Comparison of ENCODE assay signal across 7 cellular contexts in genomic region chrX:3712080-3712869, GRCh38. TPM values are rescaled to one million over a fixed set of nuclear protein-coding genes. Genes with fewer than 3 reads are reported as not detected.
A peak's percentile ranks its signal among the peaks of the same experiment; 100 is the strongest.
DNase-seq lines count a peak whose midpoint lies in the region; ATAC-seq, FAIRE-seq and TF ChIP-seq lines count a peak whose summit lies in the region.

No MANE protein-coding gene starts in this region.

- peaks cover 0 to 5% (median 1%) of the 10 kb centered on the region in 4 experiments; a peak in 2 of 7 replicates for H3K4me1 ChIP-seq in H1 (replicated peaks in 1 of 4; ENCODE audit: control insufficient read depth in 3 of 4, insufficient read depth in 4 of 4, low read length in 3 of 4)
- peaks cover 7 to 20% of the 10 kb centered on the region in 2 donors for H3K4me1 ChIP-seq in naive thymus-derived CD4-positive, alpha-beta T cell (ENCODE audit: control insufficient read depth in 2 of 2, insufficient read depth in 2 of 2, low read length in 2 of 2)

- no peak overlapping the region for H2AK5ac ChIP-seq in H1 (ENCODE audit: low read depth, low read length)

- H2BK120ac ChIP-seq in H1 (replicated peaks; ENCODE audit: low read depth, low read length) = no peak overlapping the region

- H3K4me2 ChIP-seq in SU-DHL-6 (ENCODE audit: low read depth, low read length, poor library complexity, severe bottlenecking) = peak overlapping the region; percentile 87
- peak overlapping the region; percentile 69 to 94 for H3K4me2 ChIP-seq in H1 (ENCODE audit: insufficient read depth in 1 of 2, low read depth in 2 of 2, low read length in 2 of 2)

- H3K36me3 ChIP-seq in SU-DHL-6 (ENCODE audit: low read length) (no peaks in the 10 kb centered on the region), H1 (ENCODE audit: control insufficient read depth in 2 of 4, insufficient read depth in 4 of 4, low read length in 3 of 4) (no peaks in the 10 kb centered on the region; a peak in 1 of 8 replicates)
- H3K36me3 ChIP-seq in naive thymus-derived CD4-positive, alpha-beta T cell (ENCODE audit: control insufficient read depth in 2 of 3, insufficient read depth in 3 of 3, low read length in 3 of 3) = no peaks in the 10 kb centered on the region

- H3K23me2 ChIP-seq in H1 (ENCODE audit: low read depth, low read length) = peaks cover 3% of the 10 kb centered on the region; the same call in 1 of the 2 replicates

- H3K4me1 Mint-ChIP-seq in naive thymus-derived CD4-positive, alpha-beta T cell = peaks cover 0 to 55% (median 27%) of the 10 kb centered on the region in 7 donors

- no peak for FAIRE-seq in H1 (lab: Jason Lieb, UNC)
- FAIRE-seq in RCC 7860 (lab: Jason Lieb, UNC) = no peak

- H3K27ac ChIP-seq in SU-DHL-6 (ENCODE audit: low read depth, low read length) = peak overlapping the region; percentile 56; the same call in 1 of the 2 replicates
- no peak overlapping the region for H3K27ac ChIP-seq in H1 (ENCODE audit: low read depth, low read length)
- H3K27ac ChIP-seq in naive thymus-derived CD4-positive, alpha-beta T cell (ENCODE audit: low read depth, low read length) = peak overlapping the region; percentile 71

- H4K5ac ChIP-seq in H1 (ENCODE audit: insufficient read length, low read depth, low read length) = no peak overlapping the region

- H3K36me3 Mint-ChIP-seq in naive thymus-derived CD4-positive, alpha-beta T cell = peaks cover 0 to 11% (median 0%) of the 10 kb centered on the region in 5 donors

- TF ChIP-seq RAD21 in H1 (IDR thresholded peaks at IDR 0.05 in 1 of 2, conservative IDR thresholded peaks at IDR 0.05 in 1 of 2; ENCODE audit: low read depth in 2 of 2, low read length in 2 of 2) = no peak

- no peak overlapping the region for H2BK12ac ChIP-seq in H1 (ENCODE audit: low read depth, low read length)

- CTCF ChIA-PET in H1 (lab: Charles Lee; ENCODE audit: partially characterized antibody) = interaction anchor here (0.6 to 1.2 kb wide), 2 partner anchors 8 to 60 kb away, joined by 3 to 4 read pairs; no protein-coding TSS in a partner anchor
- CTCF ChIA-PET in naive thymus-derived CD4-positive, alpha-beta T cell (lab: Charles Lee) = interaction anchor here (2.1 kb wide), 1 partner anchor 12 kb away, joined by 6 read pairs; no protein-coding TSS in a partner anchor

- no peak overlapping the region for H2BK20ac ChIP-seq in H1 (ENCODE audit: low read length)

- TF ChIP-seq EP300 in H1 (IDR thresholded peaks at IDR 0.05; ENCODE audit: borderline replicate concordance in 1 of 2, low read depth in 2 of 2, low read length in 2 of 2) = no peak

- H3K4me3 ChIP-seq in SU-DHL-6 (ENCODE audit: insufficient read depth, low read length, poor library complexity, severe bottlenecking) (peak overlapping the region; percentile 65), H1 (ENCODE audit: extremely low read depth in 1 of 4, insufficient read depth in 2 of 4, low read depth in 3 of 4, low read length in 4 of 4) (peak overlapping the region; percentile 59 to 81 (median 68))
- peak overlapping the region; percentile 67 for H3K4me3 ChIP-seq in naive thymus-derived CD4-positive, alpha-beta T cell (ENCODE audit: low read length)

- no peak overlapping the region for H2BK5ac ChIP-seq in H1 (ENCODE audit: low read depth, low read length)

- no peaks in the 10 kb centered on the region; the same call in 1 of the 2 replicates for H3K79me1 ChIP-seq in H1 (ENCODE audit: low read depth, low read length)

- H3K4me3 Mint-ChIP-seq in naive thymus-derived CD4-positive, alpha-beta T cell = peak overlapping the region; percentile 91 to 99 (median 96)

- H2AFZ ChIP-seq in SU-DHL-6 (ENCODE audit: low read depth, low read length, severe bottlenecking) (peak overlapping the region; percentile 41), H1 (ENCODE audit: low read length) (no peak overlapping the region)

- no peaks in the 10 kb centered on the region for H3K9me3 Mint-ChIP-seq in naive thymus-derived CD4-positive, alpha-beta T cell

- H3K9me3 ChIP-seq in SU-DHL-6 (ENCODE audit: insufficient read depth, low read length) = no peaks in the 10 kb centered on the region
- no peaks in the 10 kb centered on the region for H3K9me3 ChIP-seq in H1 (ENCODE audit: insufficient read depth in 2 of 2, low read depth in 1 of 2, low read length in 1 of 2)
- H3K9me3 ChIP-seq in naive thymus-derived CD4-positive, alpha-beta T cell (ENCODE audit: control insufficient read depth in 2 of 3, low read length in 3 of 3) = no peaks in the 10 kb centered on the region

- no peak overlapping the region for H3K56ac ChIP-seq in H1 (replicated peaks; ENCODE audit: insufficient read length, low read depth, low read length)

- H3K27me3 ChIP-seq in SU-DHL-6 (ENCODE audit: low read length) (no peaks in the 10 kb centered on the region), H1 (replicated peaks in 1 of 4; ENCODE audit: control insufficient read depth in 3 of 4, extremely low read depth in 1 of 4, insufficient read depth in 3 of 4, low read length in 3 of 4) (peaks cover 0 to 6% (median 0%) of the 10 kb centered on the region in 4 experiments; a peak in 3 of 7 replicates)
- H3K27me3 ChIP-seq in naive thymus-derived CD4-positive, alpha-beta T cell (ENCODE audit: control insufficient read depth in 2 of 2, insufficient read depth in 2 of 2, low read length in 2 of 2) = no peaks in the 10 kb centered on the region

- H3K27me3 Mint-ChIP-seq in naive thymus-derived CD4-positive, alpha-beta T cell = no peaks in the 10 kb centered on the region

- H3K27ac Mint-ChIP-seq in naive thymus-derived CD4-positive, alpha-beta T cell = peak overlapping the region; percentile 79 to 97 (median 92)

- intact Hi-C loops in naive thymus-derived CD4-positive, alpha-beta T cell (cut with micrococcal nuclease) = loop anchor here (2.0 to 10.0 kb wide), 6 partner anchors 13 to 1017 kb away; partner anchors contain the start of gene CD99 (in 1 of the 2)

- WGBS in H1 (ENCODE audit: extremely low coverage in 1 of 2, insufficient coverage in 1 of 2, insufficient read length in 1 of 2, insufficient replicate concordance in 2 of 2, low coverage in 1 of 2, low lambda C conversion rate in 2 of 2, missing lambda C conversion rate in 1 of 2), 2 experiments = 7% methylated on average over 22 of the region's 38 CpGs; no CpG with 5 or more reads in 1 of the 2 experiments

- peak overlapping the region; percentile 72 for H3K9ac ChIP-seq in SU-DHL-6 (ENCODE audit: low read length)
- H3K9ac ChIP-seq in H1 (replicated peaks in 1 of 4; ENCODE audit: extremely low read depth in 1 of 4, low read depth in 3 of 4, low read length in 3 of 4) = peak overlapping the region in 2 of 4 experiments; percentile 34 to 56; a peak in 4 of 7 replicates

- H4K20me1 ChIP-seq in SU-DHL-6 (ENCODE audit: low read depth, low read length) (no peaks in the 10 kb centered on the region), H1 (replicated peaks in 1 of 2; ENCODE audit: control insufficient read depth in 1 of 2, insufficient read depth in 2 of 2, low read length in 2 of 2) (peaks cover 3% of the 10 kb centered on the region in 2 experiments)

- no peak for DNase-seq in H1 (ENCODE audit: low read depth in 1 of 2, low spot score in 2 of 2)
- DNase-seq in naive thymus-derived CD4-positive, alpha-beta T cell = peak in 2 of 9 donors; percentile 20 to 21
- DNase-seq in RCC 7860 (ENCODE audit: low spot score) = no peak
- DNase-seq in NCI-H510A (lab: John Stamatoyannopoulos, UW) = no peak

- H3K79me2 ChIP-seq in SU-DHL-6 (ENCODE audit: insufficient read depth, low read length) (peaks cover 41% of the 10 kb centered on the region), H1 (ENCODE audit: control insufficient read depth in 1 of 2, insufficient read depth in 2 of 2, low read length in 2 of 2) (peaks cover 0 to 41% of the 10 kb centered on the region in 2 experiments; a peak in 2 of 4 replicates)

- TF ChIP-seq CTCF in SU-DHL-6 (IDR thresholded peaks at IDR 0.05; ENCODE audit: insufficient read depth, low read length, poor library complexity, severe bottlenecking) (no peak), H1 (IDR thresholded peaks at IDR 0.05; ENCODE audit: control extremely low read depth in 1 of 3, insufficient read depth in 1 of 3, low read depth in 1 of 3, low read length in 3 of 3) (no peak)

- H3K18ac ChIP-seq in H1 (ENCODE audit: extremely low read depth, low read length) = no peak overlapping the region; the same call in 1 of the 2 replicates

- no peak overlapping the region for H3K23ac ChIP-seq in H1 (ENCODE audit: insufficient read length)

- no peaks in the 10 kb centered on the region for H3F3A ChIP-seq in SU-DHL-6 (ENCODE audit: insufficient read depth)

- POLR2A ChIA-PET in H1 (lab: Charles Lee; ENCODE audit: partially characterized antibody) = interaction anchor here (0.6 kb wide), 1 partner anchor 783 kb away, joined by 3 read pairs; the partner anchor contains the start of gene ARSD
- POLR2A ChIA-PET in naive thymus-derived CD4-positive, alpha-beta T cell (lab: Charles Lee) = interaction anchor here (0.7 to 2.9 kb wide), 2 partner anchors 12 to 31 kb away, joined by 3 to 13 read pairs; no protein-coding TSS in a partner anchor

- H3K9me2 ChIP-seq in SU-DHL-6 (replicated peaks; ENCODE audit: insufficient read depth, low read length) = no peaks in the 10 kb centered on the region

- ATAC-seq in GM18870 (IDR thresholded peaks at IDR 0.05; ENCODE audit: unreplicated experiment) = peak; percentile 9
- ATAC-seq in HG02884 (IDR thresholded peaks at IDR 0.05; ENCODE audit: unreplicated experiment) = peak; percentile 5
- no peak for ATAC-seq in naive thymus-derived CD4-positive, alpha-beta T cell

- no peak overlapping the region for H3K14ac ChIP-seq in H1 (ENCODE audit: insufficient read length)

- H4K91ac ChIP-seq in H1 (replicated peaks; ENCODE audit: insufficient read length, low read length) = no peak overlapping the region

- no peak overlapping the region; the same call in 1 of the 2 replicates for H4K8ac ChIP-seq in H1 (ENCODE audit: extremely low read depth, insufficient read depth, low read length)

- no peak overlapping the region for H2BK15ac ChIP-seq in H1 (ENCODE audit: low read length)

- no peak for TF ChIP-seq POLR2A in H1 (IDR thresholded peaks at IDR 0.05; ENCODE audit: control extremely low read depth in 1 of 2, low read depth in 2 of 2, low read length in 2 of 2)

- H3K4ac ChIP-seq in H1 (replicated peaks; ENCODE audit: insufficient read length, low read depth, low read length) = no peak overlapping the region

TF ChIP-seq in H1, 55 proteins besides CTCF, POLR2A, EP300 and RAD21 (continues in another document):
- TF ChIP-seq HDAC2 (IDR thresholded peaks at IDR 0.05; ENCODE audit: borderline replicate concordance in 1 of 2, low read depth in 2 of 2, low read length in 2 of 2) = no peak

RNA-seq across cellular contexts. Expression of gene PRKX, which starts 1.2 kb away (rescaled TPM):
- total RNA-seq in H1 (2021; fragmentation: NEBNext Ultra II Directional; extraction: Animal tissue kit (Norgen Biotek cat#: 25700)) = 55.3 and 60.7 TPM in 2 replicates
- 17.1 and 19.4 TPM in 2 replicates for polyA plus RNA-seq in H1 (2011; rRNA removed)
- polyA plus RNA-seq in H1 (2011; cell fraction: cytosol; rRNA removed) = 23.7 TPM
- 41.6 TPM for polyA plus RNA-seq in H1 (2011; cell fraction: nucleus; rRNA removed)
- polyA plus RNA-seq in H1 (2012, experiment 1 of 2) = 25.7 to 36.1 TPM (median 33.8 TPM) in 4 replicates
- polyA plus RNA-seq in H1 (2012, experiment 2 of 2) = 5.2 TPM
- polyA plus RNA-seq in H1 (2013, experiment 1 of 2) = 40.3 TPM
- 34.1 TPM for polyA plus RNA-seq in H1 (2013, experiment 2 of 2)
- polyA minus RNA-seq in H1 (2011; rRNA and poly(A)+ RNA removed) = 41.8 and 45.0 TPM in 2 replicates
- 29.4 TPM for polyA minus RNA-seq in H1 (2011; cell fraction: cytosol; rRNA and poly(A)+ RNA removed)
- polyA minus RNA-seq in H1 (2011; cell fraction: nucleus; rRNA and poly(A)+ RNA removed) = 46.9 TPM
- 100 to 1,000 TPM in 1 of 5 experiments, 10 to 100 TPM in 4; 43.9 to 118 (median 55.2) TPM for total RNA-seq in naive thymus-derived CD4-positive, alpha-beta T cell
- polyA plus RNA-seq in naive thymus-derived CD4-positive, alpha-beta T cell = 10 to 100 TPM; 40.5 to 56.9 TPM
